ENCODE assay signal across 8 cellular contexts in genomic region chr11:73982595-73982989, GRCh38. TPM values are rescaled to one million over a fixed set of nuclear protein-coding genes. Genes with fewer than 3 reads are reported as not detected.
DNase-seq lines count a peak whose midpoint lies in the region; ATAC-seq lines count a peak whose summit lies in the region.

TSS of gene UCP2 (minus strand) at chr11:73982843. CDS start at chr11:73978378, 4,465 bp downstream.

- peaks cover 28% of the 10 kb centered on the region for H3K4me1 ChIP-seq in ectodermal cell (ENCODE audit: control insufficient read depth, insufficient read depth, low read length)

- peak within 1 kb of the TSS; percentile 82 for H3K27ac ChIP-seq in ectodermal cell (ENCODE audit: insufficient read depth, low read depth, low read length, poor library complexity, severe bottlenecking)

- H3K4me3 ChIP-seq in ectodermal cell (ENCODE audit: insufficient read depth, low read depth, low read length), result peak within 1 kb of the TSS; percentile 57

- peaks cover 28% of the 10 kb centered on the region for H3K36me3 ChIP-seq in ectodermal cell (ENCODE audit: control insufficient read depth, insufficient read depth, low read length)

- H3K27me3 ChIP-seq in ectodermal cell (ENCODE audit: control insufficient read depth, insufficient read depth, low read length, poor library complexity, severe bottlenecking), result no peaks in the 10 kb centered on the region

- peak; percentile 60 for ATAC-seq in HG03439 (IDR thresholded peaks at IDR 0.05; ENCODE audit: unreplicated experiment)

- DNase-seq in Ammon's horn (ENCODE audit: low spot score) (peak; percentile 84), GM19238 (ENCODE audit: insufficient read length, low spot score) (peak; percentile 64), NCI-H748 treated with DMSO at 0.1 percent for 48 hours (lab: John Stamatoyannopoulos, UW) (peak; percentile 91), lung microvascular endothelial cell (ENCODE audit: low read depth in 2 of 2) (peak; percentile 84)
- DNase-seq in activated CD4-positive, alpha-beta T cell treated with anti-CD3 and anti-CD28 coated beads, Interleukin-2, amount 50 U/mL, for 48 hours, result peak; percentile 90 to 91
- DNase-seq in stimulated activated CD4-positive, alpha-beta T cell treated with anti-CD3 and anti-CD28 coated beads, TNF-alpha, amount 100 ng/mL, for 4 hours (ENCODE audit: low read depth in 3 of 3), result peak; percentile 64 to 77 (median 66)

- 0% methylated on average over 43 of the region's 43 CpGs for WGBS in ectodermal cell, 2 experiments

- no peaks in the 10 kb centered on the region for H3K9me3 ChIP-seq in ectodermal cell (ENCODE audit: control insufficient read depth, low read length)

RNA-seq across cellular contexts. Expression of gene UCP2, which starts in this region (rescaled TPM):
- 72.4 TPM for polyA plus RNA-seq in ectodermal cell (2013, experiment 1 of 4)
- 115 TPM for polyA plus RNA-seq in ectodermal cell (2013, experiment 2 of 4)
- 82.0 TPM for polyA plus RNA-seq in ectodermal cell (2013, experiment 3 of 4)
- 89.9 TPM for polyA plus RNA-seq in ectodermal cell (2013, experiment 4 of 4)
- 2.2 and 6.5 TPM in 2 replicates for total RNA-seq in lung microvascular endothelial cell

Comparison
In these comparisons a context has a peak if more than half of its experiments do, and no peak if none do; other contexts are left out.
1. Peak in every context shown above with its lines: DNase-seq, ATAC-seq, H3K4me3 ChIP-seq and H3K27ac ChIP-seq.